Comparison of ENCODE assay signal across 17 cellular contexts in genomic region chr10:61958311-61958710, GRCh38.
"Had no signal": no experiment of that assay in that cellular context is flagged by ENCODE, and none has a peak within 500 bp of the region (broad histone marks: within the 10 kb centered on the region; RNA-seq: fewer than 3 reads in every experiment).

No MANE protein-coding gene starts in this region.

- H3K27me3 ChIP-seq: heart right ventricle, spleen, testis, upper lobe of right lung had no signal

- H3K27ac Mint-ChIP-seq: nephron progenitor cell; T-helper 2 cell treated with Interferon-gamma antibody and Interleukin-4, amounts not matched to agents 5 μg/mL and 100 μg/mL, for 36 hours had no signal

- H3K27ac ChIP-seq: coronary artery, heart right ventricle, testis, upper lobe of right lung had no signal

- H3K4me3 ChIP-seq: coronary artery, heart right ventricle, mucosa of descending colon, spleen, testis, upper lobe of right lung had no signal

- H3K9me3 ChIP-seq: heart right ventricle, mucosa of descending colon, spleen, testis, upper lobe of right lung had no signal

- H3K4me3 Mint-ChIP-seq: nephron progenitor cell; T-helper 2 cell treated with Interferon-gamma antibody and Interleukin-4, amounts not matched to agents 5 μg/mL and 100 μg/mL, for 36 hours had no signal

- ATAC-seq: heart right ventricle, mucosa of descending colon, sciatic nerve, upper lobe of right lung had no signal

- DNase-seq: activated CD4-positive, alpha-beta T cell treated with anti-CD3 and anti-CD28 coated beads for 1 hour; activated CD8-positive, alpha-beta memory T cell treated with anti-CD3 and anti-CD28 coated beads for 24 hours; activated gamma-delta T cell treated with Interleukin-2 at 50 U/mL for 16 hours; caudate nucleus; effector CD4-positive, alpha-beta T cell; foreskin melanocyte; heart right ventricle; mucosa of descending colon; nephron progenitor cell; spleen; stimulated activated CD4-positive, alpha-beta T cell treated with anti-CD3 and anti-CD28 coated beads, Interleukin-1b, Interleukin-23, amount 100 ng/mL, for 48 hours; stimulated activated naive CD4-positive, alpha-beta T cell treated with Interleukin-2 at 50 U/mL for 16 hours; testis; upper lobe of right lung had no signal

- H3K4me1 ChIP-seq: upper lobe of right lung had no signal

- H3K9me3 Mint-ChIP-seq: nephron progenitor cell had no signal
